In genomic region chr11:35138058-35138457, GRCh38 we compare ENCODE assay signal across 1 cellular context.
TF ChIP-seq lines count a peak whose summit lies in the region.

No MANE protein-coding gene starts in this region.

TF ChIP-seq in SK-N-SH, 30 proteins besides CTCF, POLR2A, EP300 and RAD21 (continued from another document):
- TF ChIP-seq REST (IDR thresholded peaks at IDR 0.05; ENCODE audit: low read depth, low read length): no peak
- no peak for TF ChIP-seq SMC3 (IDR thresholded peaks at IDR 0.05; ENCODE audit: low read depth, low read length)
- TF ChIP-seq, protein P1, sequence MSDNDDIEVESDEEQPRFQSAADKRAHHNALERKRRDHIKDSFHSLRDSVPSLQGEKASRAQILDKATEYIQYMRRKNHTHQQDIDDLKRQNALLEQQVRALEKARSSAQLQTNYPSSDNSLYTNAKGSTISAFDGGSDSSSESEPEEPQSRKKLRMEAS (IDR thresholded peaks at IDR 0.05; ENCODE audit: low read depth): no peak
- TF ChIP-seq RXRA (IDR thresholded peaks at IDR 0.05; ENCODE audit: borderline replicate concordance, low read depth): no peak
- TF ChIP-seq MEF2A (IDR thresholded peaks at IDR 0.05; ENCODE audit: borderline replicate concordance, low read depth): no peak
